ENCODE assay signal across 8 cellular contexts in genomic region chr12:632102-632696, GRCh38. TPM values are rescaled to one million over a fixed set of nuclear protein-coding genes. Genes with fewer than 3 reads are reported as not detected.
A peak's percentile ranks its signal among the peaks of the same experiment; 100 is the strongest.
DNase-seq lines count a peak whose midpoint lies in the region; ATAC-seq and TF ChIP-seq lines count a peak whose summit lies in the region.

No MANE protein-coding gene starts in this region.

- no peaks in the 10 kb centered on the region for H3K79me1 ChIP-seq in mesendoderm (ENCODE audit: low read length)

- H3K4me3 ChIP-seq in NB4 (ENCODE audit: low read depth, low read length) (no peak overlapping the region), mesendoderm (ENCODE audit: low read length) (no peak overlapping the region)

- DNase-seq in EL (peak; percentile 91), NB4 (ENCODE audit: low read depth) (peak; percentile 42), dedifferentiated amniotic fluid mesenchymal stem cell (ENCODE audit: extremely low spot score) (peak; percentile 60), mesendoderm (peak; percentile 88), Kasumi-1 (lab: John Stamatoyannopoulos, UW) (no peak), posterior cingulate gyrus (no peak)
- DNase-seq in stimulated activated naive CD4-positive, alpha-beta T cell (lab: John Stamatoyannopoulos, UW): no peak

- no peak for TF ChIP-seq POLR2A in NB4 (IDR thresholded peaks at IDR 0.05; ENCODE audit: extremely low read depth, insufficient read length)

- no CpG with 5 or more reads among the region's 7 CpGs for WGBS in mesendoderm (ENCODE audit: extremely low coverage, insufficient coverage, low lambda C conversion rate)

- H2AK5ac ChIP-seq in mesendoderm (ENCODE audit: low read length): no peak overlapping the region

- H3K4ac ChIP-seq in mesendoderm (ENCODE audit: low read depth, low read length): no peak overlapping the region

- H3K56ac ChIP-seq in mesendoderm (ENCODE audit: low read length): peak overlapping the region; percentile 26

- no peaks in the 10 kb centered on the region for H3K79me2 ChIP-seq in mesendoderm (ENCODE audit: control insufficient read depth, insufficient read depth, low read length)

- no peak overlapping the region for H4K5ac ChIP-seq in mesendoderm (ENCODE audit: low read length)

- intact Hi-C loops in posterior cingulate gyrus (cut with DNase I): no loop called here

- peak overlapping the region; percentile 50 for H2BK120ac ChIP-seq in mesendoderm (ENCODE audit: low read depth, low read length)

- H3K23ac ChIP-seq in mesendoderm (ENCODE audit: low read length): peak overlapping the region; percentile 72

- H2BK5ac ChIP-seq in mesendoderm (ENCODE audit: low read length): peak overlapping the region; percentile 4

- TF ChIP-seq CTCF in NB4 (IDR thresholded peaks at IDR 0.05; ENCODE audit: low read depth, low read length): no peak

- no peak overlapping the region for H2BK15ac ChIP-seq in mesendoderm (replicated peaks; ENCODE audit: low read depth)

- no peaks in the 10 kb centered on the region for H3K27me3 ChIP-seq in mesendoderm (ENCODE audit: insufficient read depth, low read length, poor library complexity)

- H3K18ac ChIP-seq in mesendoderm (ENCODE audit: low read length): peak overlapping the region; percentile 61

- H3K4me1 ChIP-seq in mesendoderm (ENCODE audit: control insufficient read depth, low read depth, low read length): peaks cover 7% of the 10 kb centered on the region

- peak overlapping the region; percentile 59 for H3K27ac ChIP-seq in mesendoderm (ENCODE audit: low read depth, low read length)

- no peak overlapping the region for H4K8ac ChIP-seq in mesendoderm (ENCODE audit: low read depth, low read length)

- ATAC-seq in GM19455 (IDR thresholded peaks at IDR 0.05; ENCODE audit: unreplicated experiment): no peak

- H3K36me3 ChIP-seq in mesendoderm (ENCODE audit: control insufficient read depth, insufficient read depth, low read length): no peaks in the 10 kb centered on the region

- peak overlapping the region; percentile 14 for H3K9ac ChIP-seq in mesendoderm (ENCODE audit: low read length)

- H3K4me2 ChIP-seq in mesendoderm (ENCODE audit: low read length): no peak overlapping the region

RNA-seq across cellular contexts. Expression of gene NINJ2, which starts 31.0 kb away (rescaled TPM):
- 0.38 TPM for polyA plus RNA-seq in mesendoderm (2013, experiment 1 of 2)
- 0.35 TPM for polyA plus RNA-seq in mesendoderm (2013, experiment 2 of 2)

Comparison
In these comparisons a context has a peak if more than half of its experiments do, and no peak if none do; other contexts are left out.
1. DNase-seq: peak in EL (single experiment), NB4 (single experiment), dedifferentiated amniotic fluid mesenchymal stem cell (single experiment) and mesendoderm (single experiment); none in stimulated activated naive CD4-positive, alpha-beta T cell (0 of 6), Kasumi-1 (0 of 2) and posterior cingulate gyrus (0 of 10).